Comparison of ENCODE assay signal across 22 cellular contexts in the genomic region with DNA sequence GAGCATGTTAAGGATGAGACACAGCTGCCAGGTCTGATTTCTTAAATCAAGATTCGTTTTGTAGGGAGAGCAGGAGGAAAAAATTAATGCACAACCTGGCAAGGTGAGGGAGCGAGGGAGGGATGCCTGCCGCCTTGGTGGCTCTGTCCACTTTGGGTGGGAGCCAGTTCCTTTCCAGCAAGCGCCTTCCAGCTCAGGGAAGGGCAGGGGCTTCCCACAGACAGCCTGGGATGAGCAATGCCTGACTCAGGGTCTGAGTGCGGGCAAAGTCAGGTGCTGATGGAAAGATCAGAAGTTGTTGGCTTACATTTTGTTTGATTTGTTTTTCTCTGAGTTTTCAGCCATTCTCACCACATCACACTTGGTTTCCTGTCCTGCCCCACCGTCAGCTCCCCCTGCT.
DNase-seq lines count a peak whose midpoint lies in the region; ATAC-seq, FAIRE-seq and TF ChIP-seq lines count a peak whose summit lies in the region.
"Had no signal": no experiment of that assay in that cellular context is flagged by ENCODE, and none has a peak within 500 bp of the region (broad histone marks: within the 10 kb centered on the region; RNA-seq: fewer than 3 reads in every experiment).

No MANE protein-coding gene starts in this region.

- H2AK5ac ChIP-seq in H1 (ENCODE audit: low read depth, low read length): no peak overlapping the region

- no peak overlapping the region for H2BK12ac ChIP-seq in H1 (ENCODE audit: low read depth, low read length)

- ATAC-seq in PC-3: no peak

- no TSS peak for BruUV-seq in PC-3 (replicated peaks; lab: Mats Ljungman, UMichigan)

- H3K27ac ChIP-seq in PC-3 (ENCODE audit: low read length) (no peak overlapping the region), H1 (ENCODE audit: low read depth, low read length) (no peak overlapping the region), testis (no peak overlapping the region)

- no peak overlapping the region for H2BK20ac ChIP-seq in H1 (ENCODE audit: low read length)

- no peaks in the 10 kb centered on the region for H3F3A ChIP-seq in PC-3 (ENCODE audit: low read length, unreplicated experiment)

- POLR2A ChIA-PET in PC-3 (lab: Charles Lee; ENCODE audit: unreplicated experiment) (no interaction called here), H1 (lab: Charles Lee; ENCODE audit: partially characterized antibody) (no interaction called here)

- no peak overlapping the region for H3K4ac ChIP-seq in H1 (replicated peaks; ENCODE audit: insufficient read length, low read depth, low read length)

- H3K4me2 ChIP-seq in PC-3 (ENCODE audit: low read length): no peak overlapping the region
- no peak overlapping the region for H3K4me2 ChIP-seq in H1 (ENCODE audit: insufficient read depth in 1 of 2, low read depth in 2 of 2, low read length in 2 of 2)
- H3K4me2 ChIP-seq: GM23338 had no signal

- H3K79me2 ChIP-seq in PC-3 (ENCODE audit: low read length) (no peaks in the 10 kb centered on the region), H1 (ENCODE audit: control insufficient read depth in 1 of 2, insufficient read depth in 2 of 2, low read length in 2 of 2) (no peaks in the 10 kb centered on the region)

- H3K18ac ChIP-seq in H1 (ENCODE audit: extremely low read depth, low read length): no peak overlapping the region

- FAIRE-seq in H1 (lab: Jason Lieb, UNC): no peak
- FAIRE-seq: GM12892, GM18507 had no signal

- H2BK5ac ChIP-seq in H1 (ENCODE audit: low read depth, low read length): no peak overlapping the region

- no peak for TF ChIP-seq EP300 in H1 (IDR thresholded peaks at IDR 0.05; ENCODE audit: borderline replicate concordance in 1 of 2, low read depth in 2 of 2, low read length in 2 of 2)

- DNase-seq in A172 (ENCODE audit: low spot score) (peak; percentile 63), G401 (ENCODE audit: low spot score) (peak; percentile 74), PC-3 (peak; percentile 26), H1 (ENCODE audit: low read depth in 1 of 2, low spot score in 2 of 2) (no peak), testis (no peak), T-helper 1 cell (no peak), T1000 (lab: John Stamatoyannopoulos, UW) (no peak), cortex of kidney (lab: John Stamatoyannopoulos, UW) (no peak)
- DNase-seq: 8988T; ACHN; BE2C; CD4-positive, CD25-positive, alpha-beta regulatory T cell; CD8-positive, alpha-beta memory T cell; COR-L47; DMS 273 treated with DMSO at 0.1 percent for 48 hours; DMS53; DND-41; GDM1; H9 had no signal

- no peak overlapping the region for H3K9ac ChIP-seq in PC-3 (ENCODE audit: low read length)
- H3K9ac ChIP-seq in H1 (replicated peaks in 1 of 4; ENCODE audit: extremely low read depth in 1 of 4, low read depth in 3 of 4, low read length in 3 of 4): no peak overlapping the region

- no peaks in the 10 kb centered on the region for H3K9me3 ChIP-seq in PC-3 (ENCODE audit: low read length)
- no peaks in the 10 kb centered on the region for H3K9me3 ChIP-seq in H1 (ENCODE audit: insufficient read depth in 2 of 2, low read depth in 1 of 2, low read length in 1 of 2)
- H3K9me3 ChIP-seq in testis: no peaks in the 10 kb centered on the region
- H3K9me3 ChIP-seq: BE2C had no signal

- TF ChIP-seq POLR2A in H1 (IDR thresholded peaks at IDR 0.05; ENCODE audit: control extremely low read depth in 1 of 2, low read depth in 2 of 2, low read length in 2 of 2) (no peak), testis (IDR thresholded peaks at IDR 0.05) (no peak)

- H3K36me3 ChIP-seq in PC-3 (ENCODE audit: low read depth, low read length): no peaks in the 10 kb centered on the region
- H3K36me3 ChIP-seq in H1 (ENCODE audit: control insufficient read depth in 2 of 4, insufficient read depth in 4 of 4, low read length in 3 of 4): no peaks in the 10 kb centered on the region
- no peaks in the 10 kb centered on the region for H3K36me3 ChIP-seq in testis (ENCODE audit: low read depth, missing control alignments)
- H3K36me3 ChIP-seq: BE2C had no signal

- intact Hi-C loops in PC-3 (cut with micrococcal nuclease) (no loop called here), testis (cut with DNase I; ENCODE audit: low total_unique reads) (no loop called here)

- peak overlapping the region; percentile 46; the same call in 1 of the 2 replicates for H2BK15ac ChIP-seq in H1 (ENCODE audit: low read length)

- no peak overlapping the region for H3K4me3 ChIP-seq in PC-3 (ENCODE audit: low read length)
- no peak overlapping the region for H3K4me3 ChIP-seq in H1 (ENCODE audit: extremely low read depth in 1 of 4, insufficient read depth in 2 of 4, low read depth in 3 of 4, low read length in 4 of 4)
- no peak overlapping the region for H3K4me3 ChIP-seq in testis
- H3K4me3 ChIP-seq: GM23338 had no signal

- H3K4me1 ChIP-seq in PC-3 (ENCODE audit: insufficient read depth, low read length) (no peaks in the 10 kb centered on the region), H1 (replicated peaks in 1 of 4; ENCODE audit: control insufficient read depth in 3 of 4, insufficient read depth in 4 of 4, low read length in 3 of 4) (no peaks in the 10 kb centered on the region), testis (no peaks in the 10 kb centered on the region)
- H3K4me1 ChIP-seq: BE2C had no signal

- TF ChIP-seq CTCF in PC-3 (conservative IDR thresholded peaks at IDR 0.05; ENCODE audit: low read depth, low read length) (no peak), H1 (IDR thresholded peaks at IDR 0.05; ENCODE audit: control extremely low read depth in 1 of 3, insufficient read depth in 1 of 3, low read depth in 1 of 3, low read length in 3 of 3) (no peak), testis (IDR thresholded peaks at IDR 0.05) (no peak)

- H3K23ac ChIP-seq in H1 (ENCODE audit: insufficient read length): no peak overlapping the region

- 0 out of 2 replicates have a peak, but pooled peaks cover 4% of the 10 kb centered on the region for H4K20me1 ChIP-seq in PC-3 (ENCODE audit: low read length)
- no peaks in the 10 kb centered on the region for H4K20me1 ChIP-seq in H1 (replicated peaks in 1 of 2; ENCODE audit: control insufficient read depth in 1 of 2, insufficient read depth in 2 of 2, low read length in 2 of 2)

- H3K56ac ChIP-seq in H1 (replicated peaks; ENCODE audit: insufficient read length, low read depth, low read length): no peak overlapping the region

- H4K8ac ChIP-seq in H1 (ENCODE audit: extremely low read depth, insufficient read depth, low read length): no peak overlapping the region

- H2BK120ac ChIP-seq in H1 (replicated peaks; ENCODE audit: low read depth, low read length): no peak overlapping the region

- no peaks in the 10 kb centered on the region for H3K79me1 ChIP-seq in H1 (ENCODE audit: low read depth, low read length)

- no peak overlapping the region for H4K91ac ChIP-seq in H1 (replicated peaks; ENCODE audit: insufficient read length, low read length)

- H2AFZ ChIP-seq in PC-3 (ENCODE audit: low read length): no peak overlapping the region
- H2AFZ ChIP-seq in H1 (ENCODE audit: low read length): no peak overlapping the region
- H2AFZ ChIP-seq: GM23338 had no signal

- no peak for TF ChIP-seq RAD21 in H1 (IDR thresholded peaks at IDR 0.05 in 1 of 2, conservative IDR thresholded peaks at IDR 0.05 in 1 of 2; ENCODE audit: low read depth in 2 of 2, low read length in 2 of 2)

- H4K5ac ChIP-seq in H1 (ENCODE audit: insufficient read length, low read depth, low read length): no peak overlapping the region

- CTCF ChIA-PET in PC-3 (lab: Charles Lee): no interaction called here
- CTCF ChIA-PET in H1 (lab: Charles Lee; ENCODE audit: partially characterized antibody): interaction anchor here (1.0 to 2.0 kb wide), 5 partner anchors 8 to 213 kb away, joined by 3 to 7 read pairs (median 3); no protein-coding TSS in a partner anchor

- H3K14ac ChIP-seq in H1 (ENCODE audit: insufficient read length): no peak overlapping the region

- in situ Hi-C loops in G401 (cut with HindIII; ENCODE audit: low sequenced_read_pairs): no loop called here

- 83% methylated on average over 6 of the region's 6 CpGs; no CpG with 5 or more reads in 1 of the 2 experiments for WGBS in H1 (ENCODE audit: extremely low coverage in 1 of 2, insufficient coverage in 1 of 2, insufficient read length in 1 of 2, insufficient replicate concordance in 2 of 2, low coverage in 1 of 2, low lambda C conversion rate in 2 of 2, missing lambda C conversion rate in 1 of 2), 2 experiments
- 68 to 77% methylated on average over 5 to 6 of the region's 6 CpGs for WGBS in testis, 2 donors

- H3K23me2 ChIP-seq in H1 (ENCODE audit: low read depth, low read length): no peaks in the 10 kb centered on the region; the same call in 1 of the 2 replicates

- no peaks in the 10 kb centered on the region for H3K9me2 ChIP-seq in PC-3 (replicated peaks; ENCODE audit: low read length)

- H3K27me3 ChIP-seq in PC-3 (ENCODE audit: low read length) (peaks cover 81% of the 10 kb centered on the region), H1 (replicated peaks in 1 of 4; ENCODE audit: control insufficient read depth in 3 of 4, extremely low read depth in 1 of 4, insufficient read depth in 3 of 4, low read length in 3 of 4) (peaks cover 0 to 11% (median 1%) of the 10 kb centered on the region in 4 experiments; a peak in 4 of 7 replicates), testis (no peaks in the 10 kb centered on the region)

TF ChIP-seq in H1, 55 proteins besides CTCF, POLR2A, EP300 and RAD21:
- TF ChIP-seq TAF7 (optimal IDR thresholded peaks at IDR 0.05; ENCODE audit: borderline replicate concordance, low read depth, low read length) (no peak), SUZ12 (IDR thresholded peaks at IDR 0.05; ENCODE audit: low read length) (no peak), CHD1 (IDR thresholded peaks at IDR 0.05; ENCODE audit: low read depth, low read length) (no peak)

Comparison
In these comparisons a context has a peak if more than half of its experiments do, and no peak if none do; other contexts are left out.
1. DNase-seq: peak in A172 (single experiment), G401 (single experiment) and PC-3 (single experiment); none in H1 (0 of 2), testis (single experiment), T-helper 1 cell (0 of 5), T1000 (single experiment) and cortex of kidney (single experiment).